Comparison of ENCODE assay signal across 8 cellular contexts in the genomic region with DNA sequence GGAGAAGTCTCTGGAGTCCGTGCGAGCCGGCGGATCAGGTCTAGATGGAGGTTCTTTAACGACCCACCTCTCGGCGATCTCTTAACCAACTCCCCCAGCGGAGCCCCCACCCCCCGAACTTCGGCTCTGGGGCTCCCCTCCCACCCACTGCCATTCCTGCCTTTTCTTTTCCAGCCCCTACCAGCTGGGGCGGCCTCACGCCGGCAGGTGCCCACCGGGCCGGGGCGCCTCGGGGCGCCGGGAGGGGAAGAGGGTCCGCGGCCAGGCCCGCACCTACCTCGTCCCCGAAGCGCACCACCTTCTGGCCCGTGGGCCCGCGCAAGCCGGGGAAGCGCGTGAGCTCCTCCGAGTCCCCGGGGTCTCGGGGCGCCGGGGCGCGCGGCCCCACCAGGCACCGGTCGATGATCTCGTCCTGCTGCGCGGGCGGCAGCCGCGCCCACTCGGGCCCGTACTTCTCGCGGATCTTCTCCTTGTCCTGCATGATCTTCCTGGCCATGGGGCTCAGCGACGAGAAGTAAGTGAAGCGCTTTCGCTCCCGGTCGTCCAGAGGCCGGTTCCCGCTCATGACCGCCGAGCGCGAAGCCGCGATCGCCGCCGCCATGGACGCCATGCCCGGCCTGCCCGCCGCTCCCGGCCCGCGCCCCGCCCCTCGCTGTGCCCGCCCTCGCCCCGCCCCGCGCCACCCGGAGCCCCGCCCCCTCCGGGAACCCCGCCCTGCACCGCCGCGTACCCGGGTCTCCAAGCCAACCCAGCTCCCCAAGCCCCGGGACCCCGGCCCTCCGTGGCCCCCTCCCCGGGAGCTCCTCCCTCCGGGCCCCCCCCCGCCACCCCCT. TPM values are rescaled to one million over a fixed set of nuclear protein-coding genes. Genes with fewer than 3 reads are reported as not detected.
DNase-seq lines count a peak whose midpoint lies in the region; ATAC-seq lines count a peak whose summit lies in the region.

A gene with protein sequence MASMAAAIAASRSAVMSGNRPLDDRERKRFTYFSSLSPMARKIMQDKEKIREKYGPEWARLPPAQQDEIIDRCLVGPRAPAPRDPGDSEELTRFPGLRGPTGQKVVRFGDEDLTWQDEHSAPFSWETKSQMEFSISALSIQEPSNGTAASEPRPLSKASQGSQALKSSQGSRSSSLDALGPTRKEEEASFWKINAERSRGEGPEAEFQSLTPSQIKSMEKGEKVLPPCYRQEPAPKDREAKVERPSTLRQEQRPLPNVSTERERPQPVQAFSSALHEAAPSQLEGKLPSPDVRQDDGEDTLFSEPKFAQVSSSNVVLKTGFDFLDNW (minus strand): TSS at position 619 of the 833 bp plus-strand sequence. CDS start 9 bp downstream, at position 610.

- no peaks in the 10 kb centered on the region for H3K9me3 ChIP-seq in duodenal mucosa (ENCODE audit: control insufficient read depth in 1 of 2, low read length in 2 of 2)

- peak within 1 kb of the TSS; percentile 86 to 91 for H3K4me3 ChIP-seq in duodenal mucosa (ENCODE audit: low read depth in 1 of 2, low read length in 2 of 2)

- H3K9ac ChIP-seq in duodenal mucosa (ENCODE audit: low read depth in 1 of 2, low read length in 2 of 2): peak within 1 kb of the TSS; percentile 78 to 83

- no peaks in the 10 kb centered on the region for H3K27me3 ChIP-seq in duodenal mucosa (ENCODE audit: control insufficient read depth in 1 of 2, insufficient read depth in 2 of 2, low read length in 2 of 2)

- peak; percentile 81 for ATAC-seq in HG02852 (IDR thresholded peaks at IDR 0.05; ENCODE audit: unreplicated experiment)

- DNase-seq in NCI-H2107 (lab: John Stamatoyannopoulos, UW): peak; percentile 63
- no peak for DNase-seq in NCI-H2107 treated with DMSO at 0.1 percent for 48 hours (lab: John Stamatoyannopoulos, UW; ENCODE audit: unreplicated experiment)
- peak; percentile 73 for DNase-seq in NCI-H2171 (lab: John Stamatoyannopoulos, UW)
- DNase-seq in activated CD4-positive, alpha-beta T cell treated with anti-CD3 and anti-CD28 coated beads, Interleukin-2, amount 50 U/mL, for 48 hours: peak; percentile 73 to 78
- DNase-seq in lung microvascular endothelial cell (ENCODE audit: low read depth in 2 of 2): peak; percentile 45 to 69
- peak; percentile 54 to 77 (median 58) for DNase-seq in stimulated activated CD4-positive, alpha-beta T cell treated with anti-CD3 and anti-CD28 coated beads, TNF-alpha, amount 100 ng/mL, for 48 hours (ENCODE audit: low read depth in 3 of 3)

- H3K4me1 ChIP-seq in duodenal mucosa (ENCODE audit: control insufficient read depth in 1 of 2, insufficient read depth in 2 of 2, low read length in 2 of 2): peaks cover 19 to 35% of the 10 kb centered on the region in 2 donors

- H3K36me3 ChIP-seq in duodenal mucosa (ENCODE audit: control insufficient read depth in 1 of 2, insufficient read depth in 2 of 2, low read length in 2 of 2): no peaks in the 10 kb centered on the region

- peak within 1 kb of the TSS; percentile 37 for H3K27ac ChIP-seq in duodenal mucosa (ENCODE audit: low read depth, low read length)

RNA-seq across cellular contexts. Expression of the gene that starts here (rescaled TPM):
- total RNA-seq in lung microvascular endothelial cell: 15.5 and 16.1 TPM in 2 replicates
